Comparison of ENCODE assay signal across 1 cellular context in the genomic region with DNA sequence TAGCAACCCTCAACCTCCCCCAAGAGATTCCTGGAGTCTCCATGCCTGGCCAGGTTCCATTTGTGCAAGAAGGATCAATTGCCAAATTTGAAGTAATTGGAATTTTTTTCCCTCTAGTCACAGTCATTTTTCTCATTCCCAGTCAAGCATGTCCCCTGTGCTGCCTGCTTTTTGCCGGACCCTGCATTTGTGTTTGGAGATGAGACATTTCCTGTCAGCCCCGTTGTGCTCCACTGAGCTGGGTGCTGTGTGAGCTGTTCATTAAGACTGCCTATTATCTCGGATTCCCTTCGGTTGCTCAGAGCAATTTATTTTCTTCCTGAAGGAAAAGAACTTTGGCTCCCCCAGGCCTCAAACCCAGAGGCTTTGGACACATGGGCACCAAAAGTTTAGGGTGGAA.
TF ChIP-seq lines count a peak whose summit lies in the region.

No MANE protein-coding gene starts in this region.

TF ChIP-seq in SK-N-SH treated with all-trans-retinoic acid at 6 μM for 48 hours, 23 proteins besides CTCF, POLR2A, EP300 and RAD21 (continued from another document):
- TF ChIP-seq, protein P1, sequence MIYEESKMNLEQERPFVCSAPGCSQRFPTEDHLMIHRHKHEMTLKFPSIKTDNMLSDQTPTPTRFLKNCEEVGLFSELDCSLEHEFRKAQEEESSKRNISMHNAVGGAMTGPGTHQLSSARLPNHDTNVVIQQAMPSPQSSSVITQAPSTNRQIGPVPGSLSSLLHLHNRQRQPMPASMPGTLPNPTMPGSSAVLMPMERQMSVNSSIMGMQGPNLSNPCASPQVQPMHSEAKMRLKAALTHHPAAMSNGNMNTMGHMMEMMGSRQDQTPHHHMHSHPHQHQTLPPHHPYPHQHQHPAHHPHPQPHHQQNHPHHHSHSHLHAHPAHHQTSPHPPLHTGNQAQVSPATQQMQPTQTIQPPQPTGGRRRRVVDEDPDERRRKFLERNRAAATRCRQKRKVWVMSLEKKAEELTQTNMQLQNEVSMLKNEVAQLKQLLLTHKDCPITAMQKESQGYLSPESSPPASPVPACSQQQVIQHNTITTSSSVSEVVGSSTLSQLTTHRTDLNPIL (CRISPR knock-in tag; IDR thresholded peaks at IDR 0.05; ENCODE audit: low read depth): no peak
- TF ChIP-seq ESRRG (CRISPR knock-in tag; IDR thresholded peaks at IDR 0.05) (no peak), ISL1 (CRISPR knock-in tag; IDR thresholded peaks at IDR 0.05) (no peak), ZNF565 (CRISPR knock-in tag; conservative IDR thresholded peaks at IDR 0.05; ENCODE audit: low read depth) (no peak), TOX (CRISPR knock-in tag; IDR thresholded peaks at IDR 0.05; ENCODE audit: borderline replicate concordance) (no peak), GLIS3 (CRISPR knock-in tag; IDR thresholded peaks at IDR 0.05) (no peak), RARB (CRISPR knock-in tag; IDR thresholded peaks at IDR 0.05) (no peak), ZNF70 (CRISPR knock-in tag; IDR thresholded peaks at IDR 0.05) (no peak), ARNTL (CRISPR knock-in tag; IDR thresholded peaks at IDR 0.05; ENCODE audit: borderline replicate concordance, low read depth) (no peak)
- TF ChIP-seq, protein P2, sequence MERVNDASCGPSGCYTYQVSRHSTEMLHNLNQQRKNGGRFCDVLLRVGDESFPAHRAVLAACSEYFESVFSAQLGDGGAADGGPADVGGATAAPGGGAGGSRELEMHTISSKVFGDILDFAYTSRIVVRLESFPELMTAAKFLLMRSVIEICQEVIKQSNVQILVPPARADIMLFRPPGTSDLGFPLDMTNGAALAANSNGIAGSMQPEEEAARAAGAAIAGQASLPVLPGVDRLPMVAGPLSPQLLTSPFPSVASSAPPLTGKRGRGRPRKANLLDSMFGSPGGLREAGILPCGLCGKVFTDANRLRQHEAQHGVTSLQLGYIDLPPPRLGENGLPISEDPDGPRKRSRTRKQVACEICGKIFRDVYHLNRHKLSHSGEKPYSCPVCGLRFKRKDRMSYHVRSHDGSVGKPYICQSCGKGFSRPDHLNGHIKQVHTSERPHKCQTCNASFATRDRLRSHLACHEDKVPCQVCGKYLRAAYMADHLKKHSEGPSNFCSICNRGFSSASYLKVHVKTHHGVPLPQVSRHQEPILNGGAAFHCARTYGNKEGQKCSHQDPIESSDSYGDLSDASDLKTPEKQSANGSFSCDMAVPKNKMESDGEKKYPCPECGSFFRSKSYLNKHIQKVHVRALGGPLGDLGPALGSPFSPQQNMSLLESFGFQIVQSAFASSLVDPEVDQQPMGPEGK (CRISPR knock-in tag; IDR thresholded peaks at IDR 0.05; ENCODE audit: borderline replicate concordance): no peak
TF ChIP-seq in SK-N-SH treated with all-trans-retinoic acid at 6 μM for 48 hours: peak in this region for 0.
